ENCODE assay signal across 1 cellular context in the genomic region with DNA sequence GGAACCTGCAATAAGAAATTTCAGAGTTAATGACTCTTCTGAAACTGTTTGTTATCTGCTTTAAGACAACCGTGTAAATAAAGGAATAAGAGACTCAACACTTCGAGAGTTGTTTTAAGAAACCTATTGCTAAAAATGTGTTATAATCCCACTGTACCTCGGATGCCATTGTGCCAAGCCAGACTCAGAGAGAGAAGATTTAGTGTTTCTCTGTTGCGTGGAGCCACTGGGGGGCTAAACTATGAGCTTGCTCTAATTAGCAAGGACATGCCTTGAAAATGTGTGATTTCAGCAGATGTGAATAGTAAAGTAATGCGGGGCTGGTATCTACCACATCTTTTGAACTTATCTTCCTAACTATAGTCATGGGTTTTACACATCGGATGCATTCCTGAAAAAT.
TF ChIP-seq lines count a peak whose summit lies in the region.

No MANE protein-coding gene starts in this region.

TF ChIP-seq in IMR-90, 13 proteins besides CTCF, POLR2A, EP300 and RAD21:
- TF ChIP-seq FOS (IDR thresholded peaks at IDR 0.05; ENCODE audit: low read depth, low read length) (no peak), RFX5 (IDR thresholded peaks at IDR 0.05; ENCODE audit: low read depth, low read length) (no peak), MAFK (IDR thresholded peaks at IDR 0.05; ENCODE audit: low read depth, low read length) (no peak), MAZ (IDR thresholded peaks at IDR 0.05; ENCODE audit: borderline replicate concordance, low read depth, low read length) (no peak), NFE2L2 (IDR thresholded peaks at IDR 0.05; ENCODE audit: low read depth, low read length) (no peak), RCOR1 (IDR thresholded peaks at IDR 0.05; ENCODE audit: insufficient replicate concordance, low read length) (no peak), CHD1 (IDR thresholded peaks at IDR 0.05; ENCODE audit: low read depth, low read length) (no peak), CEBPB (IDR thresholded peaks at IDR 0.05; ENCODE audit: low read depth, low read length) (no peak), BHLHE40 (IDR thresholded peaks at IDR 0.05; ENCODE audit: low read depth, low read length) (no peak), MXI1 (IDR thresholded peaks at IDR 0.05; ENCODE audit: borderline replicate concordance, low read depth, low read length) (no peak), SMC3 (IDR thresholded peaks at IDR 0.05; ENCODE audit: low read depth, low read length) (no peak)
- TF ChIP-seq, protein P1, sequence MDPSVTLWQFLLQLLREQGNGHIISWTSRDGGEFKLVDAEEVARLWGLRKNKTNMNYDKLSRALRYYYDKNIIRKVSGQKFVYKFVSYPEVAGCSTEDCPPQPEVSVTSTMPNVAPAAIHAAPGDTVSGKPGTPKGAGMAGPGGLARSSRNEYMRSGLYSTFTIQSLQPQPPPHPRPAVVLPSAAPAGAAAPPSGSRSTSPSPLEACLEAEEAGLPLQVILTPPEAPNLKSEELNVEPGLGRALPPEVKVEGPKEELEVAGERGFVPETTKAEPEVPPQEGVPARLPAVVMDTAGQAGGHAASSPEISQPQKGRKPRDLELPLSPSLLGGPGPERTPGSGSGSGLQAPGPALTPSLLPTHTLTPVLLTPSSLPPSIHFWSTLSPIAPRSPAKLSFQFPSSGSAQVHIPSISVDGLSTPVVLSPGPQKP (IDR thresholded peaks at IDR 0.05; ENCODE audit: borderline replicate concordance, low read depth, low read length): no peak
- TF ChIP-seq, protein P2, sequence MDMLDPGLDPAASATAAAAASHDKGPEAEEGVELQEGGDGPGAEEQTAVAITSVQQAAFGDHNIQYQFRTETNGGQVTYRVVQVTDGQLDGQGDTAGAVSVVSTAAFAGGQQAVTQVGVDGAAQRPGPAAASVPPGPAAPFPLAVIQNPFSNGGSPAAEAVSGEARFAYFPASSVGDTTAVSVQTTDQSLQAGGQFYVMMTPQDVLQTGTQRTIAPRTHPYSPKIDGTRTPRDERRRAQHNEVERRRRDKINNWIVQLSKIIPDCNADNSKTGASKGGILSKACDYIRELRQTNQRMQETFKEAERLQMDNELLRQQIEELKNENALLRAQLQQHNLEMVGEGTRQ (IDR thresholded peaks at IDR 0.05; ENCODE audit: low read depth, low read length): no peak
